Comparison of ENCODE assay signal across 26 cellular contexts in the genomic region with DNA sequence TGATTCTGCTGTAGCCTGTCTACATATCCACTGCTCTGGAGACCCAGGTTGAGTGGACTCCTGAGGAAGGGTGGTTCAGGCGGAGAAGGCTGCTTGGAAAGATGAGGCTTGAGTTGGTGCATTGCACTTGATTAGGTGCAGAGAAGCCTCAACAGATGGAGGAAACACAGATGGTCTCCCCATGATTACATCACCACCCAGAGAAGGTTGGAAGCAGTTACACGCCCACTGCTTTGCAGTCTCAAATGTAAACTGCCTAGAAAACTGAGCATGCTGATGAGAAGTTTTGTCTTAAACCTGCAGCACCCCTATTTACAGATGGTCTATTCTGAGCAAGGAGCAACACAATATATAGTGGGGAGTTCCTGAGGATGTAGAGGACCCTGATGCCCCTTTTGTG.
DNase-seq lines count a peak whose midpoint lies in the region; ATAC-seq and TF ChIP-seq lines count a peak whose summit lies in the region.
"Had no signal": no experiment of that assay in that cellular context is flagged by ENCODE, and none has a peak within 500 bp of the region (broad histone marks: within the 10 kb centered on the region; RNA-seq: fewer than 3 reads in every experiment).

No MANE protein-coding gene starts in this region.

- H3K4me3 ChIP-seq in AG10803 (ENCODE audit: low read length) (no peak overlapping the region), NB4 (ENCODE audit: low read depth, low read length) (no peak overlapping the region), fibroblast of villous mesenchyme (ENCODE audit: low read depth, low read length) (no peak overlapping the region)
- H3K4me3 ChIP-seq: hepatocyte, prostate gland had no signal

- peak overlapping the region; percentile 69 for H3K27ac ChIP-seq in angular gyrus (ENCODE audit: low read depth, low read length)
- H3K27ac ChIP-seq: brain microvascular endothelial cell, hepatocyte, neutrophil, prostate gland had no signal

- peak; percentile 36 for DNase-seq in AG10803 (ENCODE audit: low read depth)
- DNase-seq in NB4 (ENCODE audit: low read depth) = peak; percentile 63
- DNase-seq in fibroblast of villous mesenchyme (ENCODE audit: low read depth) = peak; percentile 32
- DNase-seq in NCI-H774 (lab: John Stamatoyannopoulos, UW) = no peak
- no peak for DNase-seq in kidney glomerular epithelial cell (lab: John Stamatoyannopoulos, UW)
- DNase-seq: activated CD4-positive, alpha-beta T cell treated with anti-CD3 and anti-CD28 coated beads, Interleukin-2, amount 50 U/mL, for 1 hour; activated naive CD4-positive, alpha-beta T cell; activated T-cell treated with anti-CD3 and anti-CD28 coated beads, Interleukin-2, amount 50 U/mL, for 4 hours; brain microvascular endothelial cell; CD4-positive, alpha-beta T cell; HCEC 1CT; KG1; MM.1S; naive B cell; NCI-H1417; NCI-H526; stimulated activated CD4-positive, alpha-beta T cell treated with anti-CD3 and anti-CD28 coated beads, Interleukin-15, amount 100 ng/mL, for 24 hours; stimulated activated naive CD8-positive, alpha-beta T cell treated with anti-CD3 and anti-CD28 coated beads, Interleukin-15, Interleukin-2, amounts not matched to agents 100 U/mL and 50 U/mL, for 24 hours; T1000 had no signal

- ATAC-seq in HG03442 (IDR thresholded peaks at IDR 0.05; ENCODE audit: unreplicated experiment) (no peak), HG02973 (IDR thresholded peaks at IDR 0.05; ENCODE audit: unreplicated experiment) (no peak)
- ATAC-seq: activated T-cell treated with anti-CD3 and anti-CD28 coated beads, Interleukin-2, amount 50 U/mL, for 4 hours; left lobe of liver; stimulated activated naive CD8-positive, alpha-beta T cell treated with anti-CD3 and anti-CD28 coated beads, Interleukin-15, Interleukin-2, amounts not matched to agents 100 U/mL and 50 U/mL, for 24 hours had no signal

- TF ChIP-seq POLR2A in NB4 (IDR thresholded peaks at IDR 0.05; ENCODE audit: extremely low read depth, insufficient read length) = no peak

- TF ChIP-seq CTCF in AG10803 (conservative IDR thresholded peaks at IDR 0.05; ENCODE audit: low read length) (no peak), NB4 (IDR thresholded peaks at IDR 0.05; ENCODE audit: low read depth, low read length) (no peak), fibroblast of villous mesenchyme (IDR thresholded peaks at IDR 0.05; ENCODE audit: insufficient read depth, low read depth, low read length) (no peak)

Comparison
In these comparisons a context has a peak if more than half of its experiments do, and no peak if none do; other contexts are left out.
1. DNase-seq: peak in AG10803 (single experiment), NB4 (single experiment) and fibroblast of villous mesenchyme (single experiment); none in NCI-H774 (single experiment) and kidney glomerular epithelial cell (single experiment).